In genomic region chr3:15377961-15378791, GRCh38 we compare ENCODE assay signal across 8 cellular contexts. TPM values are rescaled to one million over a fixed set of nuclear protein-coding genes. Genes with fewer than 3 reads are reported as not detected.
DNase-seq lines count a peak whose midpoint lies in the region; ATAC-seq and TF ChIP-seq lines count a peak whose summit lies in the region.

No MANE protein-coding gene starts in this region.

- H3K27ac Mint-ChIP-seq in activated naive CD8-positive, alpha-beta T cell treated with anti-CD3 and anti-CD28 coated beads, Interleukin-2, amount 10 ng/mL, durations not matched to agents 7 days and 5 days = peak overlapping the region; percentile 44

- no peaks in the 10 kb centered on the region for H4K20me1 ChIP-seq in SU-DHL-6 (ENCODE audit: low read depth, low read length)

- H3K4me2 ChIP-seq in SU-DHL-6 (ENCODE audit: low read depth, low read length, poor library complexity, severe bottlenecking) = peak overlapping the region; percentile 48

- H3K4me1 Mint-ChIP-seq in activated naive CD8-positive, alpha-beta T cell treated with anti-CD3 and anti-CD28 coated beads, Interleukin-2, amount 10 ng/mL, durations not matched to agents 7 days and 5 days = peaks cover 6% of the 10 kb centered on the region

- POLR2A ChIA-PET in activated naive CD8-positive, alpha-beta T cell treated with anti-CD3 and anti-CD28 coated beads, Interleukin-2, amount 10 ng/mL, durations not matched to agents 7 days and 5 days (lab: Charles Lee) = interaction anchor here (0.8 kb wide), 1 partner anchor 110 kb away, joined by 3 read pairs; no protein-coding TSS in a partner anchor

- peak overlapping the region; percentile 95 for H2AFZ ChIP-seq in SU-DHL-6 (ENCODE audit: low read depth, low read length, severe bottlenecking)

- H3K79me2 ChIP-seq in SU-DHL-6 (ENCODE audit: insufficient read depth, low read length) = no peaks in the 10 kb centered on the region

- no peaks in the 10 kb centered on the region for H3K9me2 ChIP-seq in SU-DHL-6 (replicated peaks; ENCODE audit: insufficient read depth, low read length)

- no peaks in the 10 kb centered on the region for H3F3A ChIP-seq in SU-DHL-6 (ENCODE audit: insufficient read depth)

- ATAC-seq in HG02798 (IDR thresholded peaks at IDR 0.05; ENCODE audit: poor library complexity, unreplicated experiment) (peak; percentile 92), upper lobe of right lung (peak; percentile 100)
- peak; percentile 91 for ATAC-seq in activated naive CD8-positive, alpha-beta T cell treated with anti-CD3 and anti-CD28 coated beads, Interleukin-2, amount 10 ng/mL, durations not matched to agents 7 days and 5 days (ENCODE audit: low read depth)

- H3K36me3 Mint-ChIP-seq in activated naive CD8-positive, alpha-beta T cell treated with anti-CD3 and anti-CD28 coated beads, Interleukin-2, amount 10 ng/mL, durations not matched to agents 7 days and 5 days = no peaks in the 10 kb centered on the region

- H3K9me3 Mint-ChIP-seq in activated naive CD8-positive, alpha-beta T cell treated with anti-CD3 and anti-CD28 coated beads, Interleukin-2, amount 10 ng/mL, durations not matched to agents 7 days and 5 days = no peaks in the 10 kb centered on the region

- H3K4me3 ChIP-seq in SU-DHL-6 (ENCODE audit: insufficient read depth, low read length, poor library complexity, severe bottlenecking) = peak overlapping the region; percentile 38
- H3K4me3 ChIP-seq in upper lobe of right lung = no peak overlapping the region

- H3K27ac ChIP-seq in SU-DHL-6 (ENCODE audit: low read depth, low read length) = no peak overlapping the region
- H3K27ac ChIP-seq in upper lobe of right lung = peak overlapping the region; percentile 70

- H3K27me3 Mint-ChIP-seq in activated naive CD8-positive, alpha-beta T cell treated with anti-CD3 and anti-CD28 coated beads, Interleukin-2, amount 10 ng/mL, durations not matched to agents 7 days and 5 days = no peaks in the 10 kb centered on the region

- H3K27me3 ChIP-seq in SU-DHL-6 (ENCODE audit: low read length) (no peaks in the 10 kb centered on the region), upper lobe of right lung (no peaks in the 10 kb centered on the region)

- intact Hi-C loops in cardiac septum (cut with DNase I) = loop anchor here (1.0 to 5.0 kb wide), 3 partner anchors 45 to 271 kb away; partner anchors contain the start of gene SH3BP5
- intact Hi-C loops in posterior cingulate gyrus (cut with DNase I) = loop anchor here (1.0 to 2.0 kb wide), 2 partner anchors 110 to 173 kb away; no protein-coding TSS in a partner anchor
- intact Hi-C loops in upper lobe of right lung (cut with DNase I) = no loop called here

- peak; percentile 80 for TF ChIP-seq CTCF in GM12874 (IDR thresholded peaks at IDR 0.05; ENCODE audit: insufficient read depth, low read depth, low read length)
- peak; percentile 78 for TF ChIP-seq CTCF in SU-DHL-6 (IDR thresholded peaks at IDR 0.05; ENCODE audit: insufficient read depth, low read length, poor library complexity, severe bottlenecking)
- TF ChIP-seq CTCF in upper lobe of right lung (IDR thresholded peaks at IDR 0.05) = peak; percentile 83

- no peaks in the 10 kb centered on the region for H3K9me3 ChIP-seq in SU-DHL-6 (ENCODE audit: insufficient read depth, low read length)
- no peaks in the 10 kb centered on the region for H3K9me3 ChIP-seq in upper lobe of right lung

- peak; percentile 38 for DNase-seq in NCI-H128 (lab: John Stamatoyannopoulos, UW; ENCODE audit: unreplicated experiment)
- peak; percentile 86 for DNase-seq in activated naive CD8-positive, alpha-beta T cell treated with anti-CD3 and anti-CD28 coated beads, Interleukin-2, amount 10 ng/mL, durations not matched to agents 7 days and 5 days
- DNase-seq in cardiac septum (ENCODE audit: low spot score) = peak; percentile 96
- peak; percentile 89 to 99 (median 96) for DNase-seq in posterior cingulate gyrus
- DNase-seq in upper lobe of right lung = peak; percentile 94

- no peak overlapping the region for H3K9ac ChIP-seq in SU-DHL-6 (ENCODE audit: low read length)

- peaks cover 4% of the 10 kb centered on the region for H3K4me1 ChIP-seq in upper lobe of right lung

- no peak overlapping the region for H3K4me3 Mint-ChIP-seq in activated naive CD8-positive, alpha-beta T cell treated with anti-CD3 and anti-CD28 coated beads, Interleukin-2, amount 10 ng/mL, durations not matched to agents 7 days and 5 days

- H3K36me3 ChIP-seq in SU-DHL-6 (ENCODE audit: low read length) (no peaks in the 10 kb centered on the region), upper lobe of right lung (no peaks in the 10 kb centered on the region)

RNA-seq across cellular contexts. Expression of gene SH3BP5, which starts 45.8 kb away (rescaled TPM):
- 10 to 100 TPM; 12.7 to 12.9 TPM for total RNA-seq in activated naive CD8-positive, alpha-beta T cell treated with anti-CD3 and anti-CD28 coated beads, Interleukin-2, amount 10 ng/mL, durations not matched to agents 7 days and 5 days
- total RNA-seq in cardiac septum = 11.4 TPM
- total RNA-seq in upper lobe of right lung = 110 TPM

RNA-seq across cellular contexts. Expression of gene METTL6, which starts 49.2 kb away (rescaled TPM):
- total RNA-seq in activated naive CD8-positive, alpha-beta T cell treated with anti-CD3 and anti-CD28 coated beads, Interleukin-2, amount 10 ng/mL, durations not matched to agents 7 days and 5 days = 10 to 100 TPM; 18.6 to 19.3 TPM
- 11.7 TPM for total RNA-seq in cardiac septum
- 14.4 TPM for total RNA-seq in upper lobe of right lung

RNA-seq across cellular contexts. Expression of gene EAF1, which starts 49.2 kb away (rescaled TPM):
- 10 to 100 TPM; 27.9 to 31.0 TPM for total RNA-seq in activated naive CD8-positive, alpha-beta T cell treated with anti-CD3 and anti-CD28 coated beads, Interleukin-2, amount 10 ng/mL, durations not matched to agents 7 days and 5 days
- total RNA-seq in cardiac septum (10.3 TPM), upper lobe of right lung (24.6 TPM)

Comparison
In these comparisons a context has a peak if more than half of its experiments do, and no peak if none do; other contexts are left out.
1. DNase-seq: peak in every context shown above with its lines; median percentile 96 in cardiac septum; 96 in posterior cingulate gyrus; 94 in upper lobe of right lung; 86 in activated naive CD8-positive, alpha-beta T cell treated with anti-CD3 and anti-CD28 coated beads, Interleukin-2, amount 10 ng/mL, durations not matched to agents 7 days and 5 days; 38 in NCI-H128.